Comparison of ENCODE assay signal across 1 cellular context in genomic region chr12:111761099-111761498, GRCh38.
TF ChIP-seq lines count a peak whose summit lies in the region.

No MANE protein-coding gene starts in this region.

TF ChIP-seq in HEK293, 187 proteins besides CTCF, POLR2A, EP300 and RAD21 (continued from another document):
- TF ChIP-seq GLI4 (tag by site-specific recombination; IDR thresholded peaks at IDR 0.05) (no peak), ZNF670 (tag by site-specific recombination; IDR thresholded peaks at IDR 0.05; ENCODE audit: low read depth) (no peak), BCL11A (tag by site-specific recombination; IDR thresholded peaks at IDR 0.05; ENCODE audit: low read depth) (no peak)
